In genomic region chr10:109218207-109218606, GRCh38 we compare ENCODE assay signal across 24 cellular contexts.
"Had no signal": no experiment of that assay in that cellular context is flagged by ENCODE, and none has a peak within 500 bp of the region (broad histone marks: within the 10 kb centered on the region; RNA-seq: fewer than 3 reads in every experiment).

No MANE protein-coding gene starts in this region.

- DNase-seq: dermis blood vessel endothelial cell; dorsolateral prefrontal cortex; effector CD4-positive, alpha-beta T cell; effector memory CD4-positive, alpha-beta T cell; foreskin keratinocyte; heart left ventricle; hypothalamus; immature natural killer cell; islet precursor cell; kidney; kidney glomerular epithelial cell; left lung; left ventricle myocardium superior; mammary epithelial cell; mucosa of descending colon; naive B cell had no signal

- H3K4me2 ChIP-seq: hepatocyte had no signal

- FAIRE-seq: colon, endothelial cell of umbilical vein, frontal cortex, kidney had no signal

- H2AFZ ChIP-seq: hepatocyte had no signal

- H3K4me3 ChIP-seq: coronary artery, dorsolateral prefrontal cortex, esophagus muscularis mucosa, gastroesophageal sphincter, heart left ventricle, hepatocyte, left lung, lung, mucosa of descending colon had no signal

- H3K27me3 ChIP-seq: esophagus muscularis mucosa, foreskin keratinocyte, gastroesophageal sphincter, heart left ventricle, hepatocyte, left lung had no signal

- ATAC-seq: foreskin keratinocyte, gastroesophageal sphincter, heart left ventricle, left lung, left ventricle myocardium superior, mucosa of descending colon had no signal

- H3K4me1 ChIP-seq: foreskin keratinocyte, gastroesophageal sphincter, heart left ventricle, left lung had no signal

- H3K9me3 ChIP-seq: esophagus muscularis mucosa, gastroesophageal sphincter, heart left ventricle, mucosa of descending colon had no signal

- H3K36me3 ChIP-seq: esophagus muscularis mucosa, gastroesophageal sphincter, heart left ventricle, left lung had no signal

- H3K27ac ChIP-seq: coronary artery, dorsolateral prefrontal cortex, esophagus muscularis mucosa, foreskin keratinocyte, gastroesophageal sphincter, heart left ventricle, hepatocyte, left lung had no signal

- H3K79me2 ChIP-seq: hepatocyte had no signal
